Comparison of ENCODE assay signal across 34 cellular contexts in genomic region chr19:51195616-51196015, GRCh38. TPM values are rescaled to one million over a fixed set of nuclear protein-coding genes. Genes with fewer than 3 reads are reported as not detected.
"Had no signal": no experiment of that assay in that cellular context is flagged by ENCODE, and none has a peak within 500 bp of the region (broad histone marks: within the 10 kb centered on the region; RNA-seq: fewer than 3 reads in every experiment).

No MANE protein-coding gene starts in this region.

- FAIRE-seq: bronchial epithelial cell, TTC549 had no signal

- DNase-seq: activated B cell treated with CpG ODN at 0.5 μM for 24 hours; activated CD4-positive, alpha-beta memory T cell treated with anti-CD3 and anti-CD28 coated beads, Interleukin-2, amount 10 ng/mL, durations not matched to agents 7 days and 5 days; activated CD4-positive, alpha-beta T cell treated with anti-CD3 and anti-CD28 coated beads for 4 hours; activated CD4-positive, alpha-beta T cell treated with anti-CD3 and anti-CD28 coated beads, Interleukin-2, amount 10 ng/mL, durations not matched to agents 24 days and 14 days; activated CD4-positive, alpha-beta T cell treated with anti-CD3 and anti-CD28 coated beads, Interleukin-2, amount 50 U/mL, for 1 hour; activated CD4-positive, alpha-beta T cell treated with anti-CD3 and anti-CD28 coated beads, Interleukin-2, amount 50 U/mL, for 4 hours; activated CD4-positive, CD25-positive, alpha-beta regulatory T cell treated with anti-CD3 and anti-CD28 coated beads, Interleukin-2, amount 50 U/mL, for 72 hours; activated CD8-positive, alpha-beta T cell treated with anti-CD3 and anti-CD28 coated beads, Interleukin-2, amount 10 ng/mL, durations not matched to agents 7 days and 5 days; activated effector memory CD4-positive, alpha-beta T cell treated with Interleukin-2 at 50 U/mL for 16 hours; activated gamma-delta T cell; activated naive CD4-positive, alpha-beta T cell treated with anti-CD3 and anti-CD28 coated beads, Interleukin-2, amount 10 ng/mL, durations not matched to agents 7 days and 5 days; activated naive CD4-positive, alpha-beta T cell treated with Interleukin-2 at 50 U/mL for 16 hours; activated naive CD8-positive, alpha-beta T cell treated with anti-CD3 and anti-CD28 coated beads, Interleukin-2, amount 10 ng/mL, durations not matched to agents 7 days and 5 days; activated naive CD8-positive, alpha-beta T cell treated with anti-CD3 and anti-CD28 coated beads, Interleukin-2, amount 50 U/mL, for 24 hours; activated T-cell treated with anti-CD3 and anti-CD28 coated beads, Interleukin-2, amount 50 U/mL, for 24 hours; amygdala; anterior cingulate cortex; caudate nucleus; SW 1271; T-helper 9 cell had no signal

- H3K27me3 ChIP-seq: ascending aorta, cardiac muscle cell had no signal

- H3K9me3 Mint-ChIP-seq: activated B cell treated with CpG ODN at 0.5 μM for 24 hours; activated CD4-positive, alpha-beta memory T cell treated with anti-CD3 and anti-CD28 coated beads, Interleukin-2, amount 10 ng/mL, durations not matched to agents 7 days and 5 days; activated CD4-positive, alpha-beta T cell treated with anti-CD3 and anti-CD28 coated beads, Interleukin-2, amount 10 ng/mL, durations not matched to agents 24 days and 14 days; activated naive CD4-positive, alpha-beta T cell treated with anti-CD3 and anti-CD28 coated beads, Interleukin-2, amount 10 ng/mL, durations not matched to agents 7 days and 5 days; activated naive CD4-positive, alpha-beta T cell treated with anti-CD3 and anti-CD28 coated beads, Interleukin-2, amount 50 U/mL, for 24 hours; activated naive CD8-positive, alpha-beta T cell treated with anti-CD3 and anti-CD28 coated beads, Interleukin-2, amount 10 ng/mL, durations not matched to agents 7 days and 5 days; activated naive CD8-positive, alpha-beta T cell treated with anti-CD3 and anti-CD28 coated beads, Interleukin-2, amount 50 U/mL, for 24 hours; activated T-cell treated with anti-CD3 and anti-CD28 coated beads, Interleukin-2, amount 50 U/mL, for 24 hours; activated T-helper 2 cell treated with anti-CD3 and anti-CD28 coated beads, Interferon-gamma antibody, Interleukin-2, Interleukin-4, amounts not matched to agents 10 μg/mL and 5 μg/mL and 100 μg/mL, durations not matched to agents 14 hours and 24 hours and 36 hours; central memory CD8-positive, alpha-beta T cell; T-helper 1 cell treated with Interleukin-12 subunit alpha and Interleukin-12 subunit beta and Interleukin-4 antibody, amounts not matched to agents 30 μg/mL and 1 μg/mL, for 36 hours; T-helper 2 cell treated with Interferon-gamma antibody and Interleukin-4, amounts not matched to agents 5 μg/mL and 100 μg/mL, for 36 hours had no signal

- H3K36me3 Mint-ChIP-seq: activated CD8-positive, alpha-beta memory T cell treated with anti-CD3 and anti-CD28 coated beads, Interleukin-2, amount 10 ng/mL, durations not matched to agents 7 days and 5 days; activated naive CD4-positive, alpha-beta T cell treated with anti-CD3 and anti-CD28 coated beads, Interleukin-2, amount 10 ng/mL, durations not matched to agents 7 days and 5 days; activated naive CD4-positive, alpha-beta T cell treated with anti-CD3 and anti-CD28 coated beads, Interleukin-2, amount 50 U/mL, for 24 hours; activated naive CD8-positive, alpha-beta T cell; activated naive CD8-positive, alpha-beta T cell treated with anti-CD3 and anti-CD28 coated beads, Interleukin-2, amount 10 ng/mL, durations not matched to agents 7 days and 5 days; brain had no signal

- H3K9me3 ChIP-seq: ascending aorta had no signal

- H3K27ac ChIP-seq: ascending aorta, cardiac muscle cell, VCaP had no signal

- H3K4me1 ChIP-seq: ascending aorta had no signal

- H3K27me3 Mint-ChIP-seq: activated CD4-positive, alpha-beta T cell treated with anti-CD3 and anti-CD28 coated beads, Interleukin-2, amount 10 ng/mL, durations not matched to agents 24 days and 14 days had no signal

- H3K36me3 ChIP-seq: ascending aorta, cardiac muscle cell had no signal

- H3K4me3 Mint-ChIP-seq: activated B cell treated with CpG ODN at 0.5 μM for 24 hours; activated CD4-positive, alpha-beta memory T cell treated with anti-CD3 and anti-CD28 coated beads, Interleukin-2, amount 10 ng/mL, durations not matched to agents 7 days and 5 days; activated CD4-positive, alpha-beta T cell treated with anti-CD3 and anti-CD28 coated beads, Interleukin-2, amount 10 ng/mL, durations not matched to agents 24 days and 14 days; activated CD8-positive, alpha-beta memory T cell treated with anti-CD3 and anti-CD28 coated beads, Interleukin-2, amount 10 ng/mL, durations not matched to agents 7 days and 5 days; activated CD8-positive, alpha-beta T cell treated with anti-CD3 and anti-CD28 coated beads, Interleukin-2, amount 10 ng/mL, durations not matched to agents 7 days and 5 days; activated naive CD4-positive, alpha-beta T cell treated with anti-CD3 and anti-CD28 coated beads, Interleukin-2, amount 10 ng/mL, durations not matched to agents 7 days and 5 days; activated naive CD4-positive, alpha-beta T cell treated with anti-CD3 and anti-CD28 coated beads, Interleukin-2, amount 50 U/mL, for 24 hours; activated naive CD8-positive, alpha-beta T cell; activated naive CD8-positive, alpha-beta T cell treated with anti-CD3 and anti-CD28 coated beads, Interleukin-2, amount 10 ng/mL, durations not matched to agents 7 days and 5 days; activated naive CD8-positive, alpha-beta T cell treated with anti-CD3 and anti-CD28 coated beads, Interleukin-2, amount 50 U/mL, for 24 hours; activated T-cell treated with anti-CD3 and anti-CD28 coated beads, Interleukin-2, amount 50 U/mL, for 24 hours; brain; central memory CD8-positive, alpha-beta T cell; T-helper 1 cell treated with Interleukin-12 subunit alpha and Interleukin-12 subunit beta and Interleukin-4 antibody, amounts not matched to agents 30 μg/mL and 1 μg/mL, for 36 hours; T-helper 2 cell treated with Interferon-gamma antibody and Interleukin-4, amounts not matched to agents 5 μg/mL and 100 μg/mL, for 36 hours had no signal

- H3K4me1 Mint-ChIP-seq: activated B cell treated with CpG ODN at 0.5 μM for 24 hours; activated naive CD4-positive, alpha-beta T cell treated with anti-CD3 and anti-CD28 coated beads, Interleukin-2, amount 50 U/mL, for 24 hours; brain had no signal

- H3K4me3 ChIP-seq: ascending aorta, cardiac muscle cell had no signal

- H3K27ac Mint-ChIP-seq: activated B cell treated with CpG ODN at 0.5 μM for 24 hours; activated CD4-positive, alpha-beta memory T cell treated with anti-CD3 and anti-CD28 coated beads, Interleukin-2, amount 10 ng/mL, durations not matched to agents 7 days and 5 days; activated CD4-positive, alpha-beta T cell treated with anti-CD3 and anti-CD28 coated beads, Interleukin-2, amount 10 ng/mL, durations not matched to agents 24 days and 14 days; activated CD8-positive, alpha-beta memory T cell treated with anti-CD3 and anti-CD28 coated beads, Interleukin-2, amount 10 ng/mL, durations not matched to agents 7 days and 5 days; activated CD8-positive, alpha-beta T cell treated with anti-CD3 and anti-CD28 coated beads, Interleukin-2, amount 10 ng/mL, durations not matched to agents 7 days and 5 days; activated naive CD4-positive, alpha-beta T cell treated with anti-CD3 and anti-CD28 coated beads, Interleukin-2, amount 10 ng/mL, durations not matched to agents 7 days and 5 days; activated naive CD4-positive, alpha-beta T cell treated with anti-CD3 and anti-CD28 coated beads, Interleukin-2, amount 50 U/mL, for 24 hours; activated naive CD8-positive, alpha-beta T cell; activated naive CD8-positive, alpha-beta T cell treated with anti-CD3 and anti-CD28 coated beads, Interleukin-2, amount 10 ng/mL, durations not matched to agents 7 days and 5 days; activated naive CD8-positive, alpha-beta T cell treated with anti-CD3 and anti-CD28 coated beads, Interleukin-2, amount 50 U/mL, for 24 hours; activated T-cell treated with anti-CD3 and anti-CD28 coated beads, Interleukin-2, amount 50 U/mL, for 24 hours; activated T-helper 2 cell treated with anti-CD3 and anti-CD28 coated beads, Interferon-gamma antibody, Interleukin-2, Interleukin-4, amounts not matched to agents 10 μg/mL and 5 μg/mL and 100 μg/mL, durations not matched to agents 14 hours and 24 hours and 36 hours; brain; T-helper 1 cell treated with Interleukin-12 subunit alpha and Interleukin-12 subunit beta and Interleukin-4 antibody, amounts not matched to agents 30 μg/mL and 1 μg/mL, for 36 hours; T-helper 2 cell treated with Interferon-gamma antibody and Interleukin-4, amounts not matched to agents 5 μg/mL and 100 μg/mL, for 36 hours had no signal

RNA-seq across cellular contexts. Expression of gene CD33, which starts 29.3 kb away (rescaled TPM):
- total RNA-seq: activated B cell treated with CpG ODN at 0.5 μM for 24 hours, bronchial epithelial cell, cardiac muscle cell had no signal
- polyA plus RNA-seq: cardiac muscle cell had no signal

RNA-seq across cellular contexts. Expression of gene SIGLEC7, which starts 53.5 kb away (rescaled TPM):
- total RNA-seq: activated B cell treated with CpG ODN at 0.5 μM for 24 hours; activated CD4-positive, alpha-beta memory T cell treated with anti-CD3 and anti-CD28 coated beads, Interleukin-2, amount 10 ng/mL, durations not matched to agents 7 days and 5 days; activated CD4-positive, alpha-beta T cell treated with anti-CD3 and anti-CD28 coated beads, Interleukin-2, amount 10 ng/mL, durations not matched to agents 24 days and 14 days; activated CD8-positive, alpha-beta memory T cell treated with anti-CD3 and anti-CD28 coated beads, Interleukin-2, amount 10 ng/mL, durations not matched to agents 7 days and 5 days; activated CD8-positive, alpha-beta T cell treated with anti-CD3 and anti-CD28 coated beads, Interleukin-2, amount 10 ng/mL, durations not matched to agents 7 days and 5 days; activated T-helper 2 cell treated with anti-CD3 and anti-CD28 coated beads, Interferon-gamma antibody, Interleukin-2, Interleukin-4, amounts not matched to agents 10 μg/mL and 5 μg/mL and 100 μg/mL, durations not matched to agents 14 hours and 24 hours and 36 hours; bronchial epithelial cell; cardiac muscle cell had no signal
- polyA plus RNA-seq: cardiac muscle cell had no signal

RNA-seq across cellular contexts. Expression of gene SIGLECL1, which starts 55.3 kb away (rescaled TPM):
- total RNA-seq: activated B cell treated with CpG ODN at 0.5 μM for 24 hours; activated CD4-positive, alpha-beta T cell treated with anti-CD3 and anti-CD28 coated beads, Interleukin-2, amount 10 ng/mL, durations not matched to agents 24 days and 14 days; activated CD8-positive, alpha-beta memory T cell treated with anti-CD3 and anti-CD28 coated beads, Interleukin-2, amount 10 ng/mL, durations not matched to agents 7 days and 5 days; activated CD8-positive, alpha-beta T cell treated with anti-CD3 and anti-CD28 coated beads, Interleukin-2, amount 10 ng/mL, durations not matched to agents 7 days and 5 days; activated naive CD8-positive, alpha-beta T cell treated with anti-CD3 and anti-CD28 coated beads, Interleukin-2, amount 10 ng/mL, durations not matched to agents 7 days and 5 days; activated T-helper 2 cell treated with anti-CD3 and anti-CD28 coated beads, Interferon-gamma antibody, Interleukin-2, Interleukin-4, amounts not matched to agents 10 μg/mL and 5 μg/mL and 100 μg/mL, durations not matched to agents 14 hours and 24 hours and 36 hours; ascending aorta; bronchial epithelial cell; cardiac muscle cell had no signal
- polyA plus RNA-seq: adipose tissue, cardiac muscle cell had no signal
